ENCODE assay signal across 9 cellular contexts in genomic region chr14:64671591-64671990, GRCh38. TPM values are rescaled to one million over a fixed set of nuclear protein-coding genes. Genes with fewer than 3 reads are reported as not detected.
A peak's percentile ranks its signal among the peaks of the same experiment; 100 is the strongest.
DNase-seq lines count a peak whose midpoint lies in the region; ATAC-seq and TF ChIP-seq lines count a peak whose summit lies in the region.
"Had no signal": no experiment of that assay in that cellular context is flagged by ENCODE, and none has a peak within 500 bp of the region (broad histone marks: within the 10 kb centered on the region; RNA-seq: fewer than 3 reads in every experiment).

No MANE protein-coding gene starts in this region.

- peaks cover 5% of the 10 kb centered on the region for H3K4me1 ChIP-seq in lower lobe of right lung

- no peaks in the 10 kb centered on the region for H3K27me3 ChIP-seq in lower lobe of right lung (ENCODE audit: low read depth)
- H3K27me3 ChIP-seq: SJCRH30 had no signal

- ATAC-seq in lower lobe of right lung: peak; percentile 60 to 67
- no peak for ATAC-seq in HG03457 (IDR thresholded peaks at IDR 0.05; ENCODE audit: unreplicated experiment)
- no peak for ATAC-seq in GM18502 (IDR thresholded peaks at IDR 0.05; ENCODE audit: poor library complexity, unreplicated experiment)

- peak; percentile 61 for TF ChIP-seq CTCF in lower lobe of right lung (IDR thresholded peaks at IDR 0.05)

- H3K36me3 ChIP-seq in lower lobe of right lung: no peaks in the 10 kb centered on the region
- H3K36me3 ChIP-seq: SJCRH30 had no signal

- no peak overlapping the region for H3K4me3 ChIP-seq in lower lobe of right lung
- H3K4me3 ChIP-seq: SJCRH30 had no signal

- H3K27ac ChIP-seq in lower lobe of right lung: no peak overlapping the region
- H3K27ac ChIP-seq: SJCRH30 had no signal

- DNase-seq in DMS153 (lab: John Stamatoyannopoulos, UW) (peak; percentile 52), HT1080 (ENCODE audit: low read depth) (peak; percentile 33), OCI-M1 (lab: John Stamatoyannopoulos, UW) (peak; percentile 76), dermis blood vessel endothelial cell (peak; percentile 69), lower lobe of right lung (no peak), HK-2 (ENCODE audit: unreplicated experiment) (no peak)

- H3K9me3 ChIP-seq in lower lobe of right lung: no peaks in the 10 kb centered on the region
- H3K9me3 ChIP-seq: SJCRH30 had no signal

- intact Hi-C loops in lower lobe of right lung (cut with DNase I): no loop called here

RNA-seq across cellular contexts. Expression of gene PLEKHG3, which starts 32.6 kb away (rescaled TPM):
- 23.5 and 27.9 TPM in 2 replicates for total RNA-seq in HT1080 (2014; rRNA removed; shearing (Covaris generic))
- polyA plus RNA-seq in HT1080 (2015; cell fraction: cytosol; rRNA removed): 17.4 and 18.0 TPM in 2 replicates
- polyA plus RNA-seq in HT1080 (2015; cell fraction: nucleus; rRNA removed): 68.7 and 70.0 TPM in 2 replicates
- 9.2 and 9.4 TPM in 2 replicates for total RNA-seq in dermis blood vessel endothelial cell
- total RNA-seq in lower lobe of right lung: 33.1 TPM

Comparison
In these comparisons a context has a peak if more than half of its experiments do, and no peak if none do; other contexts are left out.
1. DNase-seq: peak in DMS153 (single experiment), HT1080 (single experiment), OCI-M1 (single experiment) and dermis blood vessel endothelial cell (single experiment); none in lower lobe of right lung (single experiment) and HK-2 (single experiment).
2. ATAC-seq: peak in lower lobe of right lung (2 of 2); none in HG03457 (single experiment) and GM18502 (single experiment).